21 cellular contexts compared by ENCODE assay signal in the genomic region with DNA sequence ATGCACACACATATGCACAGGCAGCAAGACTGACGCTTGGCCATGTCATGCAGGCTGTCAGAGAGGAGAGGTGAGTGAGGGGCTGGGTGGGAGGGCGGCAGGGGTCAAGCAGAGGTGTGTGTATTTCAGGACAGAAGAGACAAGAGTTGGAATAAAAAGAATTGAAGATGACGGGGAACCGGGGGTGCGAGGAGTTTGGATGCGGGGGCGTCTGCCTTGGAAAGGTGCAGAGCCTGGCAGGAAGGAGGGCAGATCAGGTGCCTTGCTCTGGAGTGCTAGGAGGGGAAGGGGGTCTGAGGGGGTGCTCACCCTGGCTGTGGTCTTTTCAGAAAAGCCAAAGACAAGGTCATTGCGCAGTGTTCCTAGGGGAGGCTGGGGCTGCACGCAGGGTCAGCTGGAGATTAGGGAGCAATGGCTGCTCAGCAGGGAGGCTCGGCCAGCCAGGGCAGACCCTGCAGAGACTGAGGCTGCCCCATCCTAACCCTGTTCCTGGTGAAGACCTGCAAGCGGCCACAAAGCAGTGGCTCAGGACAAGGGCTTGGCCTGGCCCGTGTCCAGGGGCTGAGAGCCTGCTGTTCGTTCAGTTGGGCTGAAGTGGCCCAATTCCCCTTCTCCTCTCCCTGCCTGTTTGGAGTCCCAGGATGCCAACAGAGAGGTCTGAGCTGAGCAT.
"Had no signal": no experiment of that assay in that cellular context is flagged by ENCODE, and none has a peak within 500 bp of the region (broad histone marks: within the 10 kb centered on the region; RNA-seq: fewer than 3 reads in every experiment).

No MANE protein-coding gene starts in this region.

- DNase-seq: activated CD4-positive, alpha-beta memory T cell treated with anti-CD3 and anti-CD28 coated beads, Interleukin-2, amount 10 ng/mL, durations not matched to agents 7 days and 5 days; activated CD4-positive, alpha-beta T cell treated with anti-CD3 and anti-CD28 coated beads for 48 hours; activated effector memory CD4-positive, alpha-beta T cell treated with Interleukin-2 at 50 U/mL for 16 hours; activated naive CD4-positive, alpha-beta T cell treated with anti-CD3 and anti-CD28 coated beads, Interleukin-2, amount 10 ng/mL, durations not matched to agents 7 days and 5 days; activated T-cell treated with anti-CD3 and anti-CD28 coated beads, Interleukin-2, amount 50 U/mL, for 72 hours; amygdala; effector CD4-positive, alpha-beta T cell; erythroblast; foreskin fibroblast; immature natural killer cell; kidney glomerular epithelial cell; right lobe of liver; stimulated activated CD4-positive, alpha-beta T cell treated with anti-CD3 and anti-CD28 coated beads, Interleukin-2, amount 100 ng/mL, for 24 hours; stomach; transverse colon had no signal

- H3K4me1 ChIP-seq: body of pancreas, right lobe of liver, stomach, vagina had no signal

- ATAC-seq: activated T-cell treated with anti-CD3 and anti-CD28 coated beads, Interleukin-2, amount 50 U/mL, for 72 hours; body of pancreas; stimulated activated effector memory CD8-positive, alpha-beta T cell treated with anti-CD3 and anti-CD28 coated beads, Interleukin-12 subunit alpha, Interleukin-12 subunit beta, amount 100 ng/mL, for 72 hours had no signal

- H3K36me3 ChIP-seq: cardiac muscle cell, right lobe of liver, stomach, suprapubic skin, transverse colon, vagina had no signal

- H3K4me3 ChIP-seq: body of pancreas, cardiac muscle cell, right lobe of liver, skin epidermis, stomach, suprapubic skin, transverse colon, vagina had no signal

- H3K27me3 ChIP-seq: body of pancreas, cardiac muscle cell, right lobe of liver, transverse colon, vagina had no signal

- H3K9me3 ChIP-seq: body of pancreas, right lobe of liver, stomach, suprapubic skin, transverse colon, vagina had no signal

- H3K27ac ChIP-seq: body of pancreas, cardiac muscle cell, right lobe of liver, skin epidermis, stomach, suprapubic skin, transverse colon, vagina had no signal
